24 cellular contexts compared by ENCODE assay signal in genomic region chr12:50839032-50839431, GRCh38. TPM values are rescaled to one million over a fixed set of nuclear protein-coding genes. Genes with fewer than 3 reads are reported as not detected.
"Had no signal": no experiment of that assay in that cellular context is flagged by ENCODE, and none has a peak within 500 bp of the region (broad histone marks: within the 10 kb centered on the region; RNA-seq: fewer than 3 reads in every experiment).

No MANE protein-coding gene starts in this region.

- H3K79me2 ChIP-seq: parathyroid adenoma had no signal

- H3K27ac ChIP-seq: adrenal gland, gastrocnemius medialis, parathyroid adenoma, right lobe of liver, thoracic aorta had no signal

- H3K4me3 Mint-ChIP-seq: naive thymus-derived CD8-positive, alpha-beta T cell; stimulated activated naive B cell treated with anti-CD40 and anti-IgM and Interleukin-4, amounts not matched to agents 10 μg/mL and 1 μg/mL and 100 μg/mL, for 72 hours; T-helper 17 cell had no signal

- H3K36me3 ChIP-seq: adrenal gland, gastrocnemius medialis, right lobe of liver, thoracic aorta had no signal

- H3K4me1 ChIP-seq: adrenal gland, gastrocnemius medialis had no signal

- H3K27ac Mint-ChIP-seq: activated naive CD4-positive, alpha-beta T cell treated with anti-CD3 and anti-CD28 coated beads, Interleukin-2, amount 50 U/mL, for 72 hours; naive thymus-derived CD8-positive, alpha-beta T cell; stimulated activated naive B cell treated with anti-CD40 and anti-IgM and Interleukin-4, amounts not matched to agents 10 μg/mL and 1 μg/mL and 100 μg/mL, for 72 hours had no signal

- H3K9me3 ChIP-seq: adrenal gland, gastrocnemius medialis, right lobe of liver, thoracic aorta had no signal

- DNase-seq: activated CD4-positive, alpha-beta T cell treated with anti-CD3 and anti-CD28 coated beads, Interleukin-2, amount 50 U/mL, for 4 hours; activated gamma-delta T cell treated with Interleukin-2 at 50 U/mL for 16 hours; adrenal gland; dermis blood vessel endothelial cell; effector memory CD4-positive, alpha-beta T cell; gastrocnemius medialis; head of caudate nucleus; left ventricle myocardium superior; mesendoderm; naive thymus-derived CD8-positive, alpha-beta T cell; right lobe of liver; small intestine; stimulated activated CD4-positive, alpha-beta T cell treated with anti-CD3 and anti-CD28 coated beads, Interleukin-4, amount 100 ng/mL, for 4 hours; stimulated activated naive B cell treated with anti-CD40 and anti-IgM and Interleukin-4, amounts not matched to agents 10 μg/mL and 1 μg/mL and 100 μg/mL, for 72 hours; T-helper 17 cell had no signal

- H3K4me1 Mint-ChIP-seq: naive thymus-derived CD8-positive, alpha-beta T cell; stimulated activated naive B cell treated with anti-CD40 and anti-IgM and Interleukin-4, amounts not matched to agents 10 μg/mL and 1 μg/mL and 100 μg/mL, for 72 hours; T-helper 17 cell had no signal

- ATAC-seq: activated naive CD4-positive, alpha-beta T cell treated with anti-CD3 and anti-CD28 coated beads, Interleukin-2, amount 50 U/mL, for 72 hours; gastrocnemius medialis; left ventricle myocardium superior; naive thymus-derived CD8-positive, alpha-beta T cell; right lobe of liver; stimulated activated naive B cell treated with anti-CD40 and anti-IgM and Interleukin-4, amounts not matched to agents 10 μg/mL and 1 μg/mL and 100 μg/mL, for 72 hours; T-helper 17 cell had no signal

- H2AFZ ChIP-seq: parathyroid adenoma had no signal

- H3K4me3 ChIP-seq: adrenal gland, gastrocnemius medialis, right lobe of liver, thoracic aorta had no signal

- H3K27me3 ChIP-seq: adrenal gland, gastrocnemius medialis, right lobe of liver had no signal

RNA-seq across cellular contexts. Expression of gene TMPRSS12, which starts 3.7 kb away (rescaled TPM):
- total RNA-seq: activated CD8-positive, alpha-beta memory T cell treated with anti-CD3 and anti-CD28 coated beads for 36 hours; activated naive CD4-positive, alpha-beta T cell treated with anti-CD3 and anti-CD28 coated beads, Interleukin-2, amount 50 U/mL, for 72 hours; astrocyte; cerebellum; dermis blood vessel endothelial cell; endothelial cell of umbilical vein; fibroblast of lung; gastrocnemius medialis; left ventricle myocardium superior; naive thymus-derived CD8-positive, alpha-beta T cell; right lobe of liver; T-helper 17 cell; thoracic aorta; ureter had no signal
